23 cellular contexts compared by ENCODE assay signal in genomic region chr2:9777081-9777480, GRCh38.
DNase-seq lines count a peak whose midpoint lies in the region; ATAC-seq, FAIRE-seq and TF ChIP-seq lines count a peak whose summit lies in the region.
"Had no signal": no experiment of that assay in that cellular context is flagged by ENCODE, and none has a peak within 500 bp of the region (broad histone marks: within the 10 kb centered on the region; RNA-seq: fewer than 3 reads in every experiment).

No MANE protein-coding gene starts in this region.

- H3K27me3 ChIP-seq in GM06990 (replicated peaks; ENCODE audit: control insufficient read depth, insufficient read depth, low read length) = no peaks in the 10 kb centered on the region; the same call in 1 of the 2 replicates

- no peak overlapping the region for H3K9ac ChIP-seq in kidney (ENCODE audit: low read length in 2 of 2)

- no peak overlapping the region for H3K27ac ChIP-seq in kidney (ENCODE audit: low read depth in 2 of 2, low read length in 2 of 2)
- H3K27ac ChIP-seq: 22Rv1, A549 had no signal

- H3K4me3 ChIP-seq in GM06990 (replicated peaks; ENCODE audit: low read depth, low read length) (no peak overlapping the region), kidney (ENCODE audit: low read length in 2 of 2) (no peak overlapping the region)
- H3K4me3 ChIP-seq: A549, GM23338 had no signal

- intact Hi-C loops in Right ventricle myocardium superior (cut with DNase I) (no loop called here), left cardiac atrium (cut with DNase I) (no loop called here), kidney (cut with DNase I) (no loop called here)

- H3K36me3 ChIP-seq in GM06990 (ENCODE audit: control insufficient read depth, insufficient read depth, low read length) (no peaks in the 10 kb centered on the region), kidney (ENCODE audit: control insufficient read depth in 1 of 2, insufficient read depth in 2 of 2, low read length in 2 of 2) (no peaks in the 10 kb centered on the region)

- FAIRE-seq in kidney (lab: Jason Lieb, UNC) = no peak
- FAIRE-seq: A549, GM19239, H54, HepG2 had no signal

- no peak for ATAC-seq in Right ventricle myocardium superior (ENCODE audit: poor library complexity)
- no peak for ATAC-seq in left cardiac atrium
- ATAC-seq in HG02870 (IDR thresholded peaks at IDR 0.05; ENCODE audit: unreplicated experiment) = no peak

- no peaks in the 10 kb centered on the region for H3K9me3 ChIP-seq in kidney (ENCODE audit: control insufficient read depth in 1 of 2, low read length in 2 of 2)
- H3K9me3 ChIP-seq: A549 had no signal

- H3K4me1 ChIP-seq in kidney (ENCODE audit: control insufficient read depth in 1 of 2, insufficient read depth in 1 of 2, low read depth in 1 of 2, low read length in 2 of 2) = no peaks in the 10 kb centered on the region

- TF ChIP-seq CTCF in GM06990 (IDR thresholded peaks at IDR 0.05; ENCODE audit: insufficient read depth, low read length, poor library complexity, severe bottlenecking) (peak; percentile 3), kidney (IDR thresholded peaks at IDR 0.05; ENCODE audit: borderline replicate concordance, extremely low read depth, insufficient read depth) (no peak)

- DNase-seq in Right ventricle myocardium superior (peak; percentile 10), left cardiac atrium (no peak), GM06990 (ENCODE audit: extremely low read depth, insufficient read length) (no peak), kidney (peak; percentile 57), NCI-H1105 (lab: John Stamatoyannopoulos, UW) (no peak), GM19240 (ENCODE audit: insufficient read length, low spot score) (no peak)
- DNase-seq: C1 segment of cervical spinal cord; CD4-positive, CD25-positive, alpha-beta regulatory T cell; CD8-positive, alpha-beta memory T cell; COR-L47; DMS 273 treated with DMSO at 0.1 percent for 48 hours; DMS53; DND-41; EL; HFFc6; KBM-7 had no signal

Comparison
In these comparisons a context has a peak if more than half of its experiments do, and no peak if none do; other contexts are left out.
1. DNase-seq: peak in Right ventricle myocardium superior (single experiment) and kidney (single experiment); none in left cardiac atrium (single experiment), GM06990 (single experiment), NCI-H1105 (single experiment) and GM19240 (single experiment).